1 cellular context compared by ENCODE assay signal in genomic region chr22:20963201-20964052, GRCh38.
TF ChIP-seq lines count a peak whose summit lies in the region.

No MANE protein-coding gene starts in this region.

TF ChIP-seq in HepG2, 621 proteins besides CTCF, POLR2A, EP300 and RAD21 (continued from another document and continues in another):
- TF ChIP-seq HNF1A (IDR thresholded peaks at IDR 0.05; ENCODE audit: low read depth) (no peak), HNF1A (CRISPR knock-in tag; IDR thresholded peaks at IDR 0.05; ENCODE audit: borderline replicate concordance) (peak; percentile 70; the same call in 1 of the 2 replicates), FOSL2 (CRISPR knock-in tag; IDR thresholded peaks at IDR 0.05) (peak; percentile 31; the same call in 1 of the 2 replicates), KLF11 (CRISPR knock-in tag; IDR thresholded peaks at IDR 0.05) (no peak), MXD1 (CRISPR knock-in tag; IDR thresholded peaks at IDR 0.05) (peak; percentile 54; the same call in 1 of the 2 replicates), RXRB (CRISPR knock-in tag; IDR thresholded peaks at IDR 0.05; ENCODE audit: borderline replicate concordance) (peak; percentile 59; the same call in 1 of the 2 replicates), SRF (IDR thresholded peaks at IDR 0.05; ENCODE audit: low read depth, low read length) (no peak), POLR2G (IDR thresholded peaks at IDR 0.05; ENCODE audit: low read depth, low read length) (peak; percentile 72), ZBTB10 (CRISPR knock-in tag; IDR thresholded peaks at IDR 0.05; ENCODE audit: borderline replicate concordance) (0 out of 2 replicates have a peak, but pooled peaks have one; percentile 49), CCAR2 (optimal IDR thresholded peaks at IDR 0.05; ENCODE audit: low read depth, low read length) (no peak), ZNF772 (CRISPR knock-in tag; IDR thresholded peaks at IDR 0.05) (0 out of 2 replicates have a peak, but pooled peaks have one; percentile 20), ZNF678 (CRISPR knock-in tag; IDR thresholded peaks at IDR 0.05) (no peak), DNMT1 (CRISPR knock-in tag; IDR thresholded peaks at IDR 0.05) (0 out of 2 replicates have a peak, but pooled peaks have one; percentile 34), CHD4 (IDR thresholded peaks at IDR 0.05; ENCODE audit: borderline replicate concordance, low read length) (peak; percentile 58; the same call in 1 of the 2 replicates), NR2F1 (CRISPR knock-in tag; IDR thresholded peaks at IDR 0.05) (no peak), IRF2 (CRISPR knock-in tag; IDR thresholded peaks at IDR 0.05) (peak; percentile 44; the same call in 1 of the 2 replicates), THRA (CRISPR knock-in tag; IDR thresholded peaks at IDR 0.05; ENCODE audit: borderline replicate concordance) (0 out of 2 replicates have a peak, but pooled peaks have one; percentile 69), SMAD1 (CRISPR knock-in tag; IDR thresholded peaks at IDR 0.05; ENCODE audit: borderline replicate concordance, low read depth) (0 out of 2 replicates have a peak, but pooled peaks have one; percentile 70), ATRX (CRISPR knock-in tag; IDR thresholded peaks at IDR 0.05; ENCODE audit: borderline replicate concordance) (no peak), BORCS8-MEF2B (CRISPR knock-in tag; IDR thresholded peaks at IDR 0.05) (peak; percentile 75; the same call in 1 of the 2 replicates), HIC2 (CRISPR knock-in tag; IDR thresholded peaks at IDR 0.05; ENCODE audit: low read depth) (peak; percentile 64; the same call in 1 of the 2 replicates), TAF1 (CRISPR knock-in tag; IDR thresholded peaks at IDR 0.05) (peak; percentile 56), KDM5B (CRISPR knock-in tag; IDR thresholded peaks at IDR 0.05; ENCODE audit: borderline replicate concordance) (peak; percentile 70; the same call in 1 of the 2 replicates), ZNF770 (CRISPR knock-in tag; IDR thresholded peaks at IDR 0.05) (peak; percentile 88), ZNF101 (CRISPR knock-in tag; IDR thresholded peaks at IDR 0.05; ENCODE audit: borderline replicate concordance, low read depth) (no peak), ZFX (CRISPR knock-in tag; IDR thresholded peaks at IDR 0.05; ENCODE audit: low read depth) (peak; percentile 97), ZFP37 (CRISPR knock-in tag; IDR thresholded peaks at IDR 0.05; ENCODE audit: borderline replicate concordance) (no peak), NR2F6 (IDR thresholded peaks at IDR 0.05) (peak; percentile 61), NR2F6 (CRISPR knock-in tag; IDR thresholded peaks at IDR 0.05) (peak; percentile 48; the same call in 1 of the 2 replicates), TFDP2 (CRISPR knock-in tag; IDR thresholded peaks at IDR 0.05) (no peak), TFAP4 (IDR thresholded peaks at IDR 0.05; ENCODE audit: borderline replicate concordance, low read depth) (peak; percentile 71; the same call in 1 of the 2 replicates)
